ENCODE assay signal across 1 cellular context in genomic region chr7:151028131-151028947, GRCh38.
TF ChIP-seq lines count a peak whose summit lies in the region.

ABCB8 (plus strand) TSS chr7:151028450; CDS start chr7:151028516, 66 bp downstream.

TF ChIP-seq in K562, 482 proteins besides CTCF, POLR2A, EP300 and RAD21 (continued from another document and continues in another):
- no peak for TF ChIP-seq ZBTB49 (CRISPR knock-in tag; IDR thresholded peaks at IDR 0.05; ENCODE audit: borderline replicate concordance)
- no peak for TF ChIP-seq CBFA2T2 (conservative IDR thresholded peaks at IDR 0.05)
- no peak; the same call in 1 of the 2 replicates for TF ChIP-seq ZC3H11A (IDR thresholded peaks at IDR 0.05; ENCODE audit: low read depth, low read length)
- no peak for TF ChIP-seq ZKSCAN3 (CRISPR knock-in tag; IDR thresholded peaks at IDR 0.05)
- TF ChIP-seq FOSL1 (tag; conservative IDR thresholded peaks at IDR 0.05) = no peak; the same call in none of the 2 replicates
- TF ChIP-seq ZSCAN32 (CRISPR knock-in tag; IDR thresholded peaks at IDR 0.05) = no peak
- no peak for TF ChIP-seq CREB5 (CRISPR knock-in tag; IDR thresholded peaks at IDR 0.05)
- peak; percentile 94 for TF ChIP-seq DIDO1 (tag; IDR thresholded peaks at IDR 0.05; ENCODE audit: low read depth)
- TF ChIP-seq POLR3A (IDR thresholded peaks at IDR 0.05; ENCODE audit: borderline replicate concordance, extremely low read depth, insufficient read depth, insufficient read length) = no peak
- TF ChIP-seq ZNF699 (CRISPR knock-in tag; IDR thresholded peaks at IDR 0.05; ENCODE audit: insufficient replicate concordance) = no peak
- TF ChIP-seq ZNF707 (CRISPR knock-in tag; conservative IDR thresholded peaks at IDR 0.05) = no peak
- no peak for TF ChIP-seq IFI16 (CRISPR knock-in tag; IDR thresholded peaks at IDR 0.05)
- TF ChIP-seq SRSF1 (IDR thresholded peaks at IDR 0.05; ENCODE audit: low read depth, low read length) = no peak
- no peak for TF ChIP-seq ZNF77 (CRISPR knock-in tag; IDR thresholded peaks at IDR 0.05)
- TF ChIP-seq FOXJ3 (CRISPR knock-in tag; IDR thresholded peaks at IDR 0.05) = no peak
- no peak for TF ChIP-seq PHB (CRISPR knock-in tag; IDR thresholded peaks at IDR 0.05)
- TF ChIP-seq ARID2 (IDR thresholded peaks at IDR 0.05) = peak; percentile 53; the same call in 1 of the 2 replicates
- no peak for TF ChIP-seq PCBP1 (IDR thresholded peaks at IDR 0.05; ENCODE audit: low read depth, low read length, poor library complexity, severe bottlenecking)
- TF ChIP-seq TAF1 (IDR thresholded peaks at IDR 0.05; ENCODE audit: control insufficient read depth, extremely low read depth, insufficient read depth, low read length, severe bottlenecking) = no peak
- no peak; the same call in 1 of the 2 replicates for TF ChIP-seq ZNF395 (CRISPR knock-in tag; IDR thresholded peaks at IDR 0.05)
- peak in 1 of 2 experiments; percentile 80; a peak in 2 of 4 replicates for TF ChIP-seq HDAC1 (IDR thresholded peaks at IDR 0.05)
- TF ChIP-seq SMARCB1 (IDR thresholded peaks at IDR 0.05; ENCODE audit: insufficient read length, low read depth) = no peak
- TF ChIP-seq PRPF4 (IDR thresholded peaks at IDR 0.05; ENCODE audit: insufficient read depth, low read depth, low read length, poor library complexity, severe bottlenecking) = no peak
- TF ChIP-seq RBBP5 (IDR thresholded peaks at IDR 0.05; ENCODE audit: borderline replicate concordance, insufficient read depth, low read length, poor library complexity, severe bottlenecking) = peak; percentile 75
- peak; percentile 51; the same call in 1 of the 2 replicates for TF ChIP-seq ZNF583 (CRISPR knock-in tag; IDR thresholded peaks at IDR 0.05)
- peak; percentile 92 for TF ChIP-seq MGA (IDR thresholded peaks at IDR 0.05)
- no peak for TF ChIP-seq ZNF280A (IDR thresholded peaks at IDR 0.05; ENCODE audit: low read depth, partially characterized antibody)
- TF ChIP-seq SIX5 (IDR thresholded peaks at IDR 0.05; ENCODE audit: borderline replicate concordance in 1 of 2, insufficient read depth in 1 of 2, low read depth in 1 of 2, low read length in 2 of 2) = peak; percentile 84 to 94
- no peak for TF ChIP-seq ZNF12 (CRISPR knock-in tag; IDR thresholded peaks at IDR 0.05)
- peak; percentile 81; the same call in 1 of the 2 replicates for TF ChIP-seq SAFB (IDR thresholded peaks at IDR 0.05; ENCODE audit: borderline replicate concordance, low read depth, low read length)
- no peak for TF ChIP-seq POLR3G (IDR thresholded peaks at IDR 0.05; ENCODE audit: extremely low read depth, insufficient read length, insufficient replicate concordance)
- peak in 1 of 3 experiments; percentile 83; a peak in 2 of 6 replicates for TF ChIP-seq ZBTB11 (CRISPR knock-in tag; IDR thresholded peaks at IDR 0.05)
- peak; percentile 72; the same call in 1 of the 2 replicates for TF ChIP-seq CTBP1 (IDR thresholded peaks at IDR 0.05; ENCODE audit: borderline replicate concordance)
- no peak for TF ChIP-seq NUFIP1 (IDR thresholded peaks at IDR 0.05; ENCODE audit: partially characterized antibody)
- TF ChIP-seq KHSRP (IDR thresholded peaks at IDR 0.05) = no peak
- peak; percentile 98 for TF ChIP-seq ETS1 (conservative IDR thresholded peaks at IDR 0.05; ENCODE audit: control insufficient read depth, low read depth, low read length)
- no peak for TF ChIP-seq GATAD2A (IDR thresholded peaks at IDR 0.05)
